ENCODE assay signal across 17 cellular contexts in genomic region chr12:43824207-43824775, GRCh38. TPM values are rescaled to one million over a fixed set of nuclear protein-coding genes. Genes with fewer than 3 reads are reported as not detected.
DNase-seq lines count a peak whose midpoint lies in the region; ATAC-seq and TF ChIP-seq lines count a peak whose summit lies in the region.
"Had no signal": no experiment of that assay in that cellular context is flagged by ENCODE, and none has a peak within 500 bp of the region (broad histone marks: within the 10 kb centered on the region; RNA-seq: fewer than 3 reads in every experiment).

No MANE protein-coding gene starts in this region.

- H3K4me1 Mint-ChIP-seq in endodermal cell: peaks cover 3% of the 10 kb centered on the region

- H3K27ac Mint-ChIP-seq in endodermal cell: no peak overlapping the region
- H3K27ac Mint-ChIP-seq: B cell; CD8-positive, alpha-beta T cell had no signal

- no peaks in the 10 kb centered on the region for H3K27me3 Mint-ChIP-seq in endodermal cell (ENCODE audit: insufficient read depth)

- no peak overlapping the region for H3K9ac ChIP-seq in HUES64 (ENCODE audit: low read depth, low read length)
- H3K9ac ChIP-seq in endodermal cell (ENCODE audit: extremely low read depth, low read length, poor library complexity, severe bottlenecking): no peak overlapping the region
- H3K9ac ChIP-seq: BLaER1 treated with 17β-estradiol and CSF1 and Interleukin-3, amounts not matched to agents 10 nM and 100 nM had no signal

- TF ChIP-seq CTCF in endodermal cell (conservative IDR thresholded peaks at IDR 0.05) (no peak), spleen (IDR thresholded peaks at IDR 0.05 in 8 of 11, conservative IDR thresholded peaks at IDR 0.05 in 3 of 11) (peak in 1 of 11 experiments; percentile 13)

- no peak for ATAC-seq in HG03159 (IDR thresholded peaks at IDR 0.05; ENCODE audit: unreplicated experiment)
- ATAC-seq: CD8-positive, alpha-beta T cell; GM12878 had no signal

- H3K4me3 ChIP-seq in H7 (ENCODE audit: insufficient read depth, low read depth, low read length) (no peak overlapping the region), HUES64 (ENCODE audit: low read length) (no peak overlapping the region), endodermal cell (ENCODE audit: low read length) (no peak overlapping the region), spleen (no peak overlapping the region)
- H3K4me3 ChIP-seq: BLaER1 treated with 17β-estradiol and CSF1 and Interleukin-3, amounts not matched to agents 10 nM and 100 nM; GM12878 had no signal

- DNase-seq in H7: peak; percentile 9
- peak; percentile 58 for DNase-seq in endodermal cell
- DNase-seq in spleen: peak; percentile 76
- no peak for DNase-seq in SIG-M5 treated with dmso at 0.1 percent for 504 hours (lab: John Stamatoyannopoulos, UW; ENCODE audit: unreplicated experiment)
- DNase-seq in NOMO-1 treated with dmso at 0.1 percent for 144 hours (lab: John Stamatoyannopoulos, UW; ENCODE audit: unreplicated experiment): no peak
- DNase-seq: CD8-positive, alpha-beta T cell; DMS 273 treated with DMSO at 0.1 percent for 48 hours; DMS53; DND-41; EL; IMR-90; KBM-7 had no signal

- H3K27me3 ChIP-seq in H7 (ENCODE audit: control insufficient read depth, insufficient read depth, low read length) (no peaks in the 10 kb centered on the region), HUES64 (ENCODE audit: insufficient read depth, low read length) (no peaks in the 10 kb centered on the region), endodermal cell (ENCODE audit: control insufficient read depth, insufficient read depth, low read length, poor library complexity, severe bottlenecking) (no peaks in the 10 kb centered on the region), spleen (replicated peaks in 1 of 7) (peaks cover 0 to 38% (median 4%) of the 10 kb centered on the region in 7 donors)
- H3K27me3 ChIP-seq: BLaER1 treated with 17β-estradiol and CSF1 and Interleukin-3, amounts not matched to agents 10 nM and 100 nM had no signal

- H3K36me3 ChIP-seq in H7 (replicated peaks; ENCODE audit: control insufficient read depth, insufficient read depth, low read length) (no peaks in the 10 kb centered on the region), HUES64 (ENCODE audit: insufficient read depth, low read length) (no peaks in the 10 kb centered on the region), endodermal cell (ENCODE audit: control insufficient read depth, insufficient read depth, low read length) (no peaks in the 10 kb centered on the region), spleen (no peaks in the 10 kb centered on the region)
- H3K36me3 ChIP-seq: BLaER1 treated with 17β-estradiol and CSF1 and Interleukin-3, amounts not matched to agents 10 nM and 100 nM had no signal

- H3K36me3 Mint-ChIP-seq in endodermal cell (ENCODE audit: low read depth): no peaks in the 10 kb centered on the region
- H3K36me3 Mint-ChIP-seq: CD8-positive, alpha-beta T cell had no signal

- WGBS in HUES64: 87% methylated on average over 8 of the region's 8 CpGs
- WGBS in endodermal cell (ENCODE audit: insufficient coverage in 1 of 2, insufficient read length in 1 of 2), 2 experiments: 81 to 94% methylated on average over 6 to 8 of the region's 8 CpGs
- 76 to 90% (median 82%) methylated on average over 8 of the region's 8 CpGs for WGBS in spleen, 5 donors

- H3K27ac ChIP-seq in HUES64 (ENCODE audit: low read depth, low read length) (peak overlapping the region; percentile 58; the same call in 1 of the 2 replicates), endodermal cell (ENCODE audit: low read depth, low read length) (no peak overlapping the region), spleen (peak overlapping the region in 7 of 8 donors; percentile 15 to 66 (median 44))
- H3K27ac ChIP-seq: BLaER1 treated with 17β-estradiol and CSF1 and Interleukin-3, amounts not matched to agents 10 nM and 100 nM had no signal

- TF ChIP-seq POLR2A in spleen (IDR thresholded peaks at IDR 0.05): no peak

- intact Hi-C loops in spleen (cut with DNase I; ENCODE audit: low total_unique reads): no loop called here

- no peaks in the 10 kb centered on the region for H3K9me3 Mint-ChIP-seq in endodermal cell
- H3K9me3 Mint-ChIP-seq: CD8-positive, alpha-beta T cell had no signal

- no peak overlapping the region for H3K4me3 Mint-ChIP-seq in endodermal cell
- H3K4me3 Mint-ChIP-seq: B cell; CD8-positive, alpha-beta T cell had no signal

- H3K9me3 ChIP-seq in HUES64 (ENCODE audit: insufficient read depth, low read depth, low read length) (no peaks in the 10 kb centered on the region), endodermal cell (ENCODE audit: control insufficient read depth, low read length) (no peaks in the 10 kb centered on the region), spleen (no peaks in the 10 kb centered on the region)
- H3K9me3 ChIP-seq: BLaER1 treated with 17β-estradiol and CSF1 and Interleukin-3, amounts not matched to agents 10 nM and 100 nM had no signal

- peaks cover 7% of the 10 kb centered on the region; the same call in 1 of the 2 replicates for H3K4me1 ChIP-seq in HUES64 (ENCODE audit: insufficient read depth, low read length)
- H3K4me1 ChIP-seq in endodermal cell (ENCODE audit: control insufficient read depth, insufficient read depth, low read length): no peaks in the 10 kb centered on the region
- H3K4me1 ChIP-seq in spleen: peaks cover 0 to 5% (median 0%) of the 10 kb centered on the region in 6 donors
- H3K4me1 ChIP-seq: BLaER1 treated with 17β-estradiol and CSF1 and Interleukin-3, amounts not matched to agents 10 nM and 100 nM had no signal

RNA-seq across cellular contexts. Expression of gene TMEM117, which starts 11.6 kb away (rescaled TPM):
- total RNA-seq in H7 (2014; rRNA removed; shearing (Covaris generic)): 0.52 and 0.90 TPM in 2 replicates
- 1.4 TPM for polyA plus RNA-seq in HUES64 (2013, experiment 1 of 2)
- polyA plus RNA-seq in HUES64 (2013, experiment 2 of 2): 0.89 TPM
- total RNA-seq in endodermal cell (1 to 10 TPM in 1 of 2 donors, under 1 TPM in 1; 0.79 to 1.4 TPM), spleen (10 to 100 TPM in 2 of 7 donors, 1 to 10 TPM in 5; 2.9 to 24.5 (median 5.5) TPM)
- 2.6 TPM for polyA plus RNA-seq in endodermal cell (2013, experiment 1 of 2)
- 3.1 TPM for polyA plus RNA-seq in endodermal cell (2013, experiment 2 of 2)
- polyA plus RNA-seq in spleen: 1 to 10 TPM; 1.7 to 2.2 (median 1.7) TPM

RNA-seq across cellular contexts. Expression of gene TWF1, which starts 18.2 kb away (rescaled TPM):
- total RNA-seq in H7 (2014; rRNA removed; shearing (Covaris generic)): 37.1 and 55.0 TPM in 2 replicates
- 24.0 TPM for polyA plus RNA-seq in HUES64 (2013, experiment 1 of 2)
- 29.9 TPM for polyA plus RNA-seq in HUES64 (2013, experiment 2 of 2)
- 10 to 100 TPM; 25.1 to 28.0 TPM for total RNA-seq in endodermal cell
- 50.2 TPM for polyA plus RNA-seq in endodermal cell (2013, experiment 1 of 2)
- 48.9 TPM for polyA plus RNA-seq in endodermal cell (2013, experiment 2 of 2)
- total RNA-seq in spleen: 10 to 100 TPM; 28.1 to 58.4 (median 36.9) TPM
- polyA plus RNA-seq in spleen: 10 to 100 TPM; 20.6 to 26.0 (median 24.8) TPM

Comparison
In these comparisons a context has a peak if more than half of its experiments do, and no peak if none do; other contexts are left out.
1. DNase-seq: peak in H7 (single experiment), endodermal cell (single experiment) and spleen (single experiment); none in SIG-M5 treated with dmso at 0.1 percent for 504 hours (single experiment) and NOMO-1 treated with dmso at 0.1 percent for 144 hours (single experiment).